ENCODE assay signal across 15 cellular contexts in genomic region chr2:98734157-98734556, GRCh38. TPM values are rescaled to one million over a fixed set of nuclear protein-coding genes. Genes with fewer than 3 reads are reported as not detected.
DNase-seq lines count a peak whose midpoint lies in the region; ATAC-seq and TF ChIP-seq lines count a peak whose summit lies in the region.
"Had no signal": no experiment of that assay in that cellular context is flagged by ENCODE, and none has a peak within 500 bp of the region (broad histone marks: within the 10 kb centered on the region; RNA-seq: fewer than 3 reads in every experiment).

No MANE protein-coding gene starts in this region.

- no peak for ATAC-seq in activated T-helper 17 cell treated with anti-CD3 and anti-CD28 coated beads, Interleukin-2, amount 50 U/mL, for 72 hours (replicated peaks)
- ATAC-seq in natural killer cell treated with Interleukin-12 subunit alpha and Interleukin-12 subunit beta and Interleukin-15 and Interleukin-18, amount 100 ng/mL, for 72 hours, result no peak
- no peak for ATAC-seq in mucosa of descending colon
- ATAC-seq: A549 had no signal

- H3K27ac Mint-ChIP-seq in T-helper 2 cell treated with Interferon-gamma antibody and Interleukin-4, amounts not matched to agents 5 μg/mL and 100 μg/mL, for 36 hours, result peak overlapping the region; percentile 82
- H3K27ac Mint-ChIP-seq in activated T-helper 17 cell treated with anti-CD3 and anti-CD28 coated beads, Interleukin-2, amount 50 U/mL, for 72 hours, result peak overlapping the region; percentile 68
- H3K27ac Mint-ChIP-seq in natural killer cell treated with Interleukin-12 subunit alpha and Interleukin-12 subunit beta and Interleukin-15 and Interleukin-18, amount 100 ng/mL, for 72 hours, result peak overlapping the region; percentile 10 to 42

- intact Hi-C loops in mucosa of descending colon (cut with DNase I, micrococcal nuclease), result no loop called here

- peaks cover 17% of the 10 kb centered on the region for H3K4me1 ChIP-seq in mucosa of descending colon (ENCODE audit: low read depth)

- peaks cover 9% of the 10 kb centered on the region for H3K9me3 ChIP-seq in KOPT-K1 (ENCODE audit: insufficient read depth, low read length, poor library complexity, severe bottlenecking)
- H3K9me3 ChIP-seq in mucosa of descending colon, result no peaks in the 10 kb centered on the region
- H3K9me3 ChIP-seq: A549, esophagus squamous epithelium had no signal

- no peak overlapping the region for H3K4me3 ChIP-seq in foreskin fibroblast (ENCODE audit: low read depth in 1 of 2, low read length in 2 of 2)
- no peak overlapping the region for H3K4me3 ChIP-seq in mucosa of descending colon
- H3K4me3 ChIP-seq: A549, esophagus squamous epithelium had no signal

- no peaks in the 10 kb centered on the region for H3K27me3 Mint-ChIP-seq in T-helper 2 cell treated with Interferon-gamma antibody and Interleukin-4, amounts not matched to agents 5 μg/mL and 100 μg/mL, for 36 hours (ENCODE audit: low read depth)
- H3K27me3 Mint-ChIP-seq in activated T-helper 17 cell treated with anti-CD3 and anti-CD28 coated beads, Interleukin-2, amount 50 U/mL, for 72 hours, result no peaks in the 10 kb centered on the region
- H3K27me3 Mint-ChIP-seq in natural killer cell treated with Interleukin-12 subunit alpha and Interleukin-12 subunit beta and Interleukin-15 and Interleukin-18, amount 100 ng/mL, for 72 hours, result no peaks in the 10 kb centered on the region

- TF ChIP-seq CTCF in foreskin fibroblast (IDR thresholded peaks at IDR 0.05; ENCODE audit: low read depth, low read length) (no peak), mucosa of descending colon (IDR thresholded peaks at IDR 0.05) (no peak)

- peak overlapping the region; percentile 83 for H3K4me3 Mint-ChIP-seq in T-helper 2 cell treated with Interferon-gamma antibody and Interleukin-4, amounts not matched to agents 5 μg/mL and 100 μg/mL, for 36 hours
- H3K4me3 Mint-ChIP-seq in activated T-helper 17 cell treated with anti-CD3 and anti-CD28 coated beads, Interleukin-2, amount 50 U/mL, for 72 hours, result peak overlapping the region; percentile 90
- no peak overlapping the region for H3K4me3 Mint-ChIP-seq in natural killer cell treated with Interleukin-12 subunit alpha and Interleukin-12 subunit beta and Interleukin-15 and Interleukin-18, amount 100 ng/mL, for 72 hours

- H3K36me3 ChIP-seq in KOPT-K1 (ENCODE audit: insufficient read depth, low read length) (no peaks in the 10 kb centered on the region), mucosa of descending colon (ENCODE audit: low read depth) (no peaks in the 10 kb centered on the region)
- H3K36me3 ChIP-seq: esophagus squamous epithelium had no signal

- H3K9me3 Mint-ChIP-seq in T-helper 2 cell treated with Interferon-gamma antibody and Interleukin-4, amounts not matched to agents 5 μg/mL and 100 μg/mL, for 36 hours, result peaks cover 5% of the 10 kb centered on the region
- peaks cover 8% of the 10 kb centered on the region for H3K9me3 Mint-ChIP-seq in activated T-helper 17 cell treated with anti-CD3 and anti-CD28 coated beads, Interleukin-2, amount 50 U/mL, for 72 hours
- no peaks in the 10 kb centered on the region for H3K9me3 Mint-ChIP-seq in natural killer cell treated with Interleukin-12 subunit alpha and Interleukin-12 subunit beta and Interleukin-15 and Interleukin-18, amount 100 ng/mL, for 72 hours

- H3K36me3 Mint-ChIP-seq in T-helper 2 cell treated with Interferon-gamma antibody and Interleukin-4, amounts not matched to agents 5 μg/mL and 100 μg/mL, for 36 hours (ENCODE audit: low read depth), result peaks cover 25% of the 10 kb centered on the region
- peaks cover 23% of the 10 kb centered on the region for H3K36me3 Mint-ChIP-seq in activated T-helper 17 cell treated with anti-CD3 and anti-CD28 coated beads, Interleukin-2, amount 50 U/mL, for 72 hours (ENCODE audit: low read depth)
- H3K36me3 Mint-ChIP-seq in natural killer cell treated with Interleukin-12 subunit alpha and Interleukin-12 subunit beta and Interleukin-15 and Interleukin-18, amount 100 ng/mL, for 72 hours, result no peaks in the 10 kb centered on the region

- peaks cover 64% of the 10 kb centered on the region for H3K4me1 Mint-ChIP-seq in T-helper 2 cell treated with Interferon-gamma antibody and Interleukin-4, amounts not matched to agents 5 μg/mL and 100 μg/mL, for 36 hours (ENCODE audit: low read depth)
- peaks cover 40% of the 10 kb centered on the region for H3K4me1 Mint-ChIP-seq in activated T-helper 17 cell treated with anti-CD3 and anti-CD28 coated beads, Interleukin-2, amount 50 U/mL, for 72 hours
- peaks cover 33 to 46% of the 10 kb centered on the region in 2 donors for H3K4me1 Mint-ChIP-seq in natural killer cell treated with Interleukin-12 subunit alpha and Interleukin-12 subunit beta and Interleukin-15 and Interleukin-18, amount 100 ng/mL, for 72 hours (ENCODE audit: low read depth in 2 of 2)

- no peak for DNase-seq in T-helper 2 cell treated with Interferon-gamma antibody and Interleukin-4, amounts not matched to agents 5 μg/mL and 100 μg/mL, for 36 hours (ENCODE audit: low spot score)
- DNase-seq in T-helper 2 cell (no peak), kidney tubule cell (ENCODE audit: low spot score) (no peak), foreskin fibroblast (no peak), mucosa of descending colon (no peak)
- DNase-seq in natural killer cell treated with Interleukin-12 subunit alpha and Interleukin-12 subunit beta and Interleukin-15 and Interleukin-18, amount 100 ng/mL, for 72 hours (ENCODE audit: low spot score), result no peak
- DNase-seq: activated CD4-positive, alpha-beta T cell treated with anti-CD3 and anti-CD28 coated beads for 4 hours; esophagus squamous epithelium; H7; hypothalamus; NCI-H2227 treated with DMSO at 0.1 percent for 48 hours; nucleus accumbens had no signal

- peak overlapping the region; percentile 96 for H3K27ac ChIP-seq in KOPT-K1 (ENCODE audit: low read depth, low read length, poor library complexity, severe bottlenecking)
- H3K27ac ChIP-seq: A549 had no signal

RNA-seq across cellular contexts. Expression of gene MGAT4A, which starts 3.2 kb away (rescaled TPM):
- 10 to 100 TPM; 79.7 to 99.0 TPM for total RNA-seq in activated T-helper 17 cell treated with anti-CD3 and anti-CD28 coated beads, Interleukin-2, amount 50 U/mL, for 72 hours
- total RNA-seq in natural killer cell treated with Interleukin-12 subunit alpha and Interleukin-12 subunit beta and Interleukin-15 and Interleukin-18, amount 100 ng/mL, for 72 hours, result 10 to 100 TPM; 23.1 to 25.0 TPM
- 100 to 1,000 TPM in 2 of 3 donors, 10 to 100 TPM in 1; 73.8 to 158 (median 138) TPM for total RNA-seq in mucosa of descending colon

Comparison
In these comparisons a context has a peak if more than half of its experiments do, and no peak if none do; other contexts are left out.
1. H3K27ac Mint-ChIP-seq: peak in every context shown above with its lines; median percentile 82 in T-helper 2 cell treated with Interferon-gamma antibody and Interleukin-4, amounts not matched to agents 5 μg/mL and 100 μg/mL, for 36 hours; 68 in activated T-helper 17 cell treated with anti-CD3 and anti-CD28 coated beads, Interleukin-2, amount 50 U/mL, for 72 hours; 26 in natural killer cell treated with Interleukin-12 subunit alpha and Interleukin-12 subunit beta and Interleukin-15 and Interleukin-18, amount 100 ng/mL, for 72 hours.